ENCODE assay signal across 2 cellular contexts in genomic region chr11:113121746-113122145, GRCh38.
TF ChIP-seq lines count a peak whose summit lies in the region.

No MANE protein-coding gene starts in this region.

TF ChIP-seq in SK-N-SH, 30 proteins besides CTCF, POLR2A, EP300 and RAD21 (continued from another document):
- TF ChIP-seq MXI1 (IDR thresholded peaks at IDR 0.05; ENCODE audit: low read depth, low read length) (no peak), POLR2AphosphoS5 (IDR thresholded peaks at IDR 0.05; ENCODE audit: low read depth, low read length) (no peak), RFX5 (IDR thresholded peaks at IDR 0.05; ENCODE audit: low read length) (no peak), SMC3 (IDR thresholded peaks at IDR 0.05; ENCODE audit: low read depth, low read length) (no peak), GABPA (IDR thresholded peaks at IDR 0.05; ENCODE audit: low read depth) (no peak)

TF ChIP-seq in SK-N-SH treated with all-trans-retinoic acid at 6 μM for 48 hours, 23 proteins besides CTCF, POLR2A, EP300 and RAD21:
- TF ChIP-seq POU6F1 (CRISPR knock-in tag; IDR thresholded peaks at IDR 0.05; ENCODE audit: borderline replicate concordance, low read depth): no peak
- TF ChIP-seq ISL1 (CRISPR knock-in tag; IDR thresholded peaks at IDR 0.05): no peak
- TF ChIP-seq SNAI2 (CRISPR knock-in tag; IDR thresholded peaks at IDR 0.05): no peak
- TF ChIP-seq PATZ1 (CRISPR knock-in tag; IDR thresholded peaks at IDR 0.05; ENCODE audit: borderline replicate concordance): no peak
- no peak for TF ChIP-seq TOX (CRISPR knock-in tag; IDR thresholded peaks at IDR 0.05; ENCODE audit: borderline replicate concordance)
- no peak for TF ChIP-seq CSDC2 (CRISPR knock-in tag; IDR thresholded peaks at IDR 0.05)
- no peak for TF ChIP-seq ZNF565 (CRISPR knock-in tag; conservative IDR thresholded peaks at IDR 0.05; ENCODE audit: low read depth)
- no peak for TF ChIP-seq ESRRG (CRISPR knock-in tag; IDR thresholded peaks at IDR 0.05)
- no peak for TF ChIP-seq GLIS3 (CRISPR knock-in tag; IDR thresholded peaks at IDR 0.05)
TF ChIP-seq in SK-N-SH treated with all-trans-retinoic acid at 6 μM for 48 hours: peak in this region for 0.
